31 cellular contexts compared by ENCODE assay signal in genomic region chr12:110465024-110465423, GRCh38.
"Had no signal": no experiment of that assay in that cellular context is flagged by ENCODE, and none has a peak within 500 bp of the region (broad histone marks: within the 10 kb centered on the region; RNA-seq: fewer than 3 reads in every experiment).

No MANE protein-coding gene starts in this region.

- H3K27me3 ChIP-seq: ascending aorta, brain microvascular endothelial cell, dorsolateral prefrontal cortex, esophagus muscularis mucosa, foreskin keratinocyte, gastrocnemius medialis, heart left ventricle had no signal

- H3K4me3 ChIP-seq: ascending aorta, coronary artery, dorsolateral prefrontal cortex, esophagus muscularis mucosa, gastrocnemius medialis, heart left ventricle had no signal

- H3K9me3 ChIP-seq: ascending aorta, esophagus muscularis mucosa, gastrocnemius medialis, heart left ventricle had no signal

- H3K27me3 Mint-ChIP-seq: activated B cell treated with CpG ODN at 0.5 μM for 24 hours; activated CD8-positive, alpha-beta T cell treated with anti-CD3 and anti-CD28 coated beads for 36 hours; activated naive CD4-positive, alpha-beta T cell treated with anti-CD3 and anti-CD28 coated beads, Interleukin-2, amount 10 ng/mL, durations not matched to agents 7 days and 5 days; activated naive CD8-positive, alpha-beta T cell treated with anti-CD3 and anti-CD28 coated beads, Interleukin-2, amount 10 ng/mL, durations not matched to agents 7 days and 5 days; activated T-helper 17 cell treated with anti-CD3 and anti-CD28 coated beads, Interleukin-2, amount 50 U/mL, for 72 hours; central memory CD8-positive, alpha-beta T cell; dendritic cell treated with granulocyte-macrophage colony-stimulating factor and Interleukin-4, amounts not matched to agents 40 ng/mL and 50 ng/mL, for 4 days; T-helper 17 cell had no signal

- DNase-seq: activated B cell treated with CpG ODN at 0.5 μM for 24 hours; activated CD4-positive, alpha-beta T cell treated with anti-CD3 and anti-CD28 coated beads for 48 hours; activated CD4-positive, alpha-beta T cell treated with anti-CD3 and anti-CD28 coated beads, Interleukin-2, amount 50 U/mL, for 1 hour; activated CD4-positive, alpha-beta T cell treated with anti-CD3 and anti-CD28 coated beads, Interleukin-2, amount 50 U/mL, for 48 hours; activated CD8-positive, alpha-beta memory T cell treated with anti-CD3 and anti-CD28 coated beads for 24 hours; activated CD8-positive, alpha-beta T cell treated with anti-CD3 and anti-CD28 coated beads for 36 hours; activated gamma-delta T cell; activated naive CD4-positive, alpha-beta T cell; activated naive CD4-positive, alpha-beta T cell treated with anti-CD3 and anti-CD28 coated beads, Interleukin-2, amount 10 ng/mL, durations not matched to agents 7 days and 5 days; activated naive CD8-positive, alpha-beta T cell treated with anti-CD3 and anti-CD28 coated beads, Interleukin-2, amount 10 ng/mL, durations not matched to agents 7 days and 5 days; activated T-cell treated with anti-CD3 and anti-CD28 coated beads, Interleukin-2, amount 50 U/mL, for 4 hours; brain microvascular endothelial cell; dorsolateral prefrontal cortex; effector memory CD4-positive, alpha-beta T cell; endodermal cell; foreskin keratinocyte; gastrocnemius medialis; glutamatergic neuron; heart left ventricle; T-helper 1 cell; T-helper 17 cell; T1000; WERI-Rb-1 had no signal

- H3K9me3 Mint-ChIP-seq: activated B cell treated with CpG ODN at 0.5 μM for 24 hours; activated CD8-positive, alpha-beta T cell treated with anti-CD3 and anti-CD28 coated beads for 36 hours; activated naive CD4-positive, alpha-beta T cell treated with anti-CD3 and anti-CD28 coated beads, Interleukin-2, amount 10 ng/mL, durations not matched to agents 7 days and 5 days; activated naive CD4-positive, alpha-beta T cell treated with anti-CD3 and anti-CD28 coated beads, Interleukin-2, amount 50 U/mL, for 72 hours; activated naive CD8-positive, alpha-beta T cell treated with anti-CD3 and anti-CD28 coated beads, Interleukin-2, amount 10 ng/mL, durations not matched to agents 7 days and 5 days; activated T-cell treated with anti-CD3 and anti-CD28 coated beads, Interleukin-2, amount 50 U/mL, for 4 hours; activated T-helper 17 cell treated with anti-CD3 and anti-CD28 coated beads, Interleukin-2, amount 50 U/mL, for 72 hours; central memory CD8-positive, alpha-beta T cell; dendritic cell treated with granulocyte-macrophage colony-stimulating factor and Interleukin-4, amounts not matched to agents 40 ng/mL and 50 ng/mL, for 4 days; endodermal cell; T-helper 2 cell treated with Interferon-gamma antibody and Interleukin-4, amounts not matched to agents 5 μg/mL and 100 μg/mL, for 36 hours had no signal

- H3K27ac ChIP-seq: ascending aorta, brain microvascular endothelial cell, coronary artery, dorsolateral prefrontal cortex, esophagus muscularis mucosa, foreskin keratinocyte, gastrocnemius medialis, heart left ventricle, WERI-Rb-1 had no signal

- H3K27ac Mint-ChIP-seq: activated B cell treated with CpG ODN at 0.5 μM for 24 hours; activated naive CD4-positive, alpha-beta T cell treated with anti-CD3 and anti-CD28 coated beads, Interleukin-2, amount 10 ng/mL, durations not matched to agents 7 days and 5 days; activated naive CD4-positive, alpha-beta T cell treated with anti-CD3 and anti-CD28 coated beads, Interleukin-2, amount 50 U/mL, for 72 hours; activated naive CD8-positive, alpha-beta T cell treated with anti-CD3 and anti-CD28 coated beads, Interleukin-2, amount 10 ng/mL, durations not matched to agents 7 days and 5 days; activated T-helper 17 cell treated with anti-CD3 and anti-CD28 coated beads, Interleukin-2, amount 50 U/mL, for 72 hours; dendritic cell treated with granulocyte-macrophage colony-stimulating factor and Interleukin-4, amounts not matched to agents 40 ng/mL and 50 ng/mL, for 4 days; endodermal cell; T-helper 17 cell; T-helper 2 cell treated with Interferon-gamma antibody and Interleukin-4, amounts not matched to agents 5 μg/mL and 100 μg/mL, for 36 hours had no signal

- H3K4me3 Mint-ChIP-seq: activated CD8-positive, alpha-beta T cell treated with anti-CD3 and anti-CD28 coated beads for 36 hours; activated naive CD4-positive, alpha-beta T cell treated with anti-CD3 and anti-CD28 coated beads, Interleukin-2, amount 10 ng/mL, durations not matched to agents 7 days and 5 days; activated T-helper 17 cell treated with anti-CD3 and anti-CD28 coated beads, Interleukin-2, amount 50 U/mL, for 72 hours; central memory CD8-positive, alpha-beta T cell; dendritic cell treated with granulocyte-macrophage colony-stimulating factor and Interleukin-4, amounts not matched to agents 40 ng/mL and 50 ng/mL, for 4 days; endodermal cell; T-helper 17 cell; T-helper 2 cell treated with Interferon-gamma antibody and Interleukin-4, amounts not matched to agents 5 μg/mL and 100 μg/mL, for 36 hours had no signal
